In the genomic region with DNA sequence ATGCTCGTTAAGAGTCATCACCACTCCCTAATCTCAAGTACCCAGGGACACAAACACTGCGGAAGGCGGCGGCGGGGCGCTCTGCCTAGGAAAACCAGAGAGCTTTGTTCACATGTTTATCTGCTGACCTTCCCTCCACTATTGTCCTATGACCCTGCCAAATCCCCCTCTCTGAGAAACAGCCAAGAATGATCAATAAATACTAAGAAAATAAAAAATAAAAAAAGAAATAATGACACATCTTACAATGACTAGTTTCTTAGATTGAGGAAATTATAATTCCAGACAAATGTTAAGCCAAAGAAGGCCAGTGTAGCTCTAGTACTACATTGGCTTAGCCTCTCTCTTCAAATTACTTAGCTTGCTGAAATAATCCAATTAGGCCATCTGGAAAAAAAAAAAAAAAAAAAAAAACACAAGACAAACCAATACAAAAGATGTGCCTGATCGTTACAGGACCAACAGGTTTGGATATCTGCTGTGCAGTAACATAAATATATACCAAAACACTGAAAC, we compare ENCODE assay signal across 1 cellular context.
TF ChIP-seq lines count a peak whose summit lies in the region.

No MANE protein-coding gene starts in this region.

TF ChIP-seq in K562, 482 proteins besides CTCF, POLR2A, EP300 and RAD21 (continued from another document and continues in another):
- TF ChIP-seq, protein P1, sequence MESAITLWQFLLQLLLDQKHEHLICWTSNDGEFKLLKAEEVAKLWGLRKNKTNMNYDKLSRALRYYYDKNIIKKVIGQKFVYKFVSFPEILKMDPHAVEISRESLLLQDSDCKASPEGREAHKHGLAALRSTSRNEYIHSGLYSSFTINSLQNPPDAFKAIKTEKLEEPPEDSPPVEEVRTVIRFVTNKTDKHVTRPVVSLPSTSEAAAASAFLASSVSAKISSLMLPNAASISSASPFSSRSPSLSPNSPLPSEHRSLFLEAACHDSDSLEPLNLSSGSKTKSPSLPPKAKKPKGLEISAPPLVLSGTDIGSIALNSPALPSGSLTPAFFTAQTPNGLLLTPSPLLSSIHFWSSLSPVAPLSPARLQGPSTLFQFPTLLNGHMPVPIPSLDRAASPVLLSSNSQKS (CRISPR knock-in tag; IDR thresholded peaks at IDR 0.05): no peak
- TF ChIP-seq, protein P2, sequence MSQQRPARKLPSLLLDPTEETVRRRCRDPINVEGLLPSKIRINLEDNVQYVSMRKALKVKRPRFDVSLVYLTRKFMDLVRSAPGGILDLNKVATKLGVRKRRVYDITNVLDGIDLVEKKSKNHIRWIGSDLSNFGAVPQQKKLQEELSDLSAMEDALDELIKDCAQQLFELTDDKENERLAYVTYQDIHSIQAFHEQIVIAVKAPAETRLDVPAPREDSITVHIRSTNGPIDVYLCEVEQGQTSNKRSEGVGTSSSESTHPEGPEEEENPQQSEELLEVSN (IDR thresholded peaks at IDR 0.05; ENCODE audit: borderline replicate concordance in 1 of 2, extremely low read depth in 1 of 2, insufficient read depth in 1 of 2, insufficient read length in 1 of 2, low read depth in 1 of 2, low read length in 1 of 2, poor library complexity in 1 of 2, severe bottlenecking in 1 of 2): peak in 1 of 2 experiments; percentile 26
- TF ChIP-seq MIER1 (IDR thresholded peaks at IDR 0.05; ENCODE audit: low read depth) (peak; percentile 67), TRIM24 (IDR thresholded peaks at IDR 0.05) (peak; percentile 63 to 72; a peak in 2 of 4 replicates), NR2C1 (IDR thresholded peaks at IDR 0.05) (peak; percentile 76), NR2C1 (tag; IDR thresholded peaks at IDR 0.05) (peak; percentile 79), HLTF (IDR thresholded peaks at IDR 0.05) (no peak), SMARCE1 (IDR thresholded peaks at IDR 0.05) (peak; percentile 61), ZBTB7A (IDR thresholded peaks at IDR 0.05; ENCODE audit: borderline replicate concordance, control insufficient read depth, low read depth, low read length) (peak; percentile 30; the same call in 1 of the 2 replicates), ZNF766 (CRISPR knock-in tag; conservative IDR thresholded peaks at IDR 0.05) (0 out of 2 replicates have a peak, but pooled peaks have one; percentile 23), CBFA2T2 (conservative IDR thresholded peaks at IDR 0.05) (peak; percentile 87), ESRRA (IDR thresholded peaks at IDR 0.05; ENCODE audit: borderline replicate concordance, low read depth) (0 out of 2 replicates have a peak, but pooled peaks have one; percentile 18), ELF4 (CRISPR knock-in tag; IDR thresholded peaks at IDR 0.05) (peak; percentile 64; the same call in 1 of the 2 replicates), SMARCA4 (IDR thresholded peaks at IDR 0.05) (peak; percentile 67), NR2C2 (CRISPR knock-in tag; IDR thresholded peaks at IDR 0.05) (no peak), NR2C2 (tag; IDR thresholded peaks at IDR 0.05) (peak; percentile 34; the same call in 1 of the 2 replicates), TFAP4 (CRISPR knock-in tag; IDR thresholded peaks at IDR 0.05; ENCODE audit: borderline replicate concordance) (peak; percentile 60; the same call in 1 of the 2 replicates), TCF3 (CRISPR knock-in tag; IDR thresholded peaks at IDR 0.05) (peak; percentile 87), CBX1 (IDR thresholded peaks at IDR 0.05; ENCODE audit: low read depth) (no peak), HDGF (IDR thresholded peaks at IDR 0.05) (no peak), BRD9 (IDR thresholded peaks at IDR 0.05; ENCODE audit: low read depth, partially characterized antibody) (peak; percentile 36), ATF1 (CRISPR knock-in tag; IDR thresholded peaks at IDR 0.05) (no peak), ATF1 (tag; IDR thresholded peaks at IDR 0.05) (peak; percentile 26; the same call in 1 of the 2 replicates), RCOR1 (IDR thresholded peaks at IDR 0.05; ENCODE audit: borderline replicate concordance in 1 of 2, low read depth in 2 of 2, low read length in 2 of 2) (peak in 1 of 2 experiments; percentile 16; a peak in 1 of 4 replicates), HBP1 (CRISPR knock-in tag; IDR thresholded peaks at IDR 0.05) (0 out of 2 replicates have a peak, but pooled peaks have one; percentile 30), CXXC5 (CRISPR knock-in tag; IDR thresholded peaks at IDR 0.05) (peak; percentile 62), ASH1L (IDR thresholded peaks at IDR 0.05; ENCODE audit: borderline replicate concordance, low read depth, partially characterized antibody) (peak; percentile 27), THRB (CRISPR knock-in tag; conservative IDR thresholded peaks at IDR 0.05) (0 out of 2 replicates have a peak, but pooled peaks have one; percentile 25)
- TF ChIP-seq, protein P3, sequence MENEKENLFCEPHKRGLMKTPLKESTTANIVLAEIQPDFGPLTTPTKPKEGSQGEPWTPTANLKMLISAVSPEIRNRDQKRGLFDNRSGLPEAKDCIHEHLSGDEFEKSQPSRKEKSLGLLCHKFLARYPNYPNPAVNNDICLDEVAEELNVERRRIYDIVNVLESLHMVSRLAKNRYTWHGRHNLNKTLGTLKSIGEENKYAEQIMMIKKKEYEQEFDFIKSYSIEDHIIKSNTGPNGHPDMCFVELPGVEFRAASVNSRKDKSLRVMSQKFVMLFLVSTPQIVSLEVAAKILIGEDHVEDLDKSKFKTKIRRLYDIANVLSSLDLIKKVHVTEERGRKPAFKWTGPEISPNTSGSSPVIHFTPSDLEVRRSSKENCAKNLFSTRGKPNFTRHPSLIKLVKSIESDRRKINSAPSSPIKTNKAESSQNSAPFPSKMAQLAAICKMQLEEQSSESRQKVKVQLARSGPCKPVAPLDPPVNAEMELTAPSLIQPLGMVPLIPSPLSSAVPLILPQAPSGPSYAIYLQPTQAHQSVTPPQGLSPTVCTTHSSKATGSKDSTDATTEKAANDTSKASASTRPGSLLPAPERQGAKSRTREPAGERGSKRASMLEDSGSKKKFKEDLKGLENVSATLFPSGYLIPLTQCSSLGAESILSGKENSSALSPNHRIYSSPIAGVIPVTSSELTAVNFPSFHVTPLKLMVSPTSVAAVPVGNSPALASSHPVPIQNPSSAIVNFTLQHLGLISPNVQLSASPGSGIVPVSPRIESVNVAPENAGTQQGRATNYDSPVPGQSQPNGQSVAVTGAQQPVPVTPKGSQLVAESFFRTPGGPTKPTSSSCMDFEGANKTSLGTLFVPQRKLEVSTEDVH (IDR thresholded peaks at IDR 0.05; ENCODE audit: low read depth, partially characterized antibody): peak; percentile 34
- TF ChIP-seq, protein P4, sequence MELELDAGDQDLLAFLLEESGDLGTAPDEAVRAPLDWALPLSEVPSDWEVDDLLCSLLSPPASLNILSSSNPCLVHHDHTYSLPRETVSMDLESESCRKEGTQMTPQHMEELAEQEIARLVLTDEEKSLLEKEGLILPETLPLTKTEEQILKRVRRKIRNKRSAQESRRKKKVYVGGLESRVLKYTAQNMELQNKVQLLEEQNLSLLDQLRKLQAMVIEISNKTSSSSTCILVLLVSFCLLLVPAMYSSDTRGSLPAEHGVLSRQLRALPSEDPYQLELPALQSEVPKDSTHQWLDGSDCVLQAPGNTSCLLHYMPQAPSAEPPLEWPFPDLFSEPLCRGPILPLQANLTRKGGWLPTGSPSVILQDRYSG (tag; conservative IDR thresholded peaks at IDR 0.05; ENCODE audit: low read depth): 0 out of 2 replicates have a peak, but pooled peaks have one; percentile 60
- TF ChIP-seq, protein P5, sequence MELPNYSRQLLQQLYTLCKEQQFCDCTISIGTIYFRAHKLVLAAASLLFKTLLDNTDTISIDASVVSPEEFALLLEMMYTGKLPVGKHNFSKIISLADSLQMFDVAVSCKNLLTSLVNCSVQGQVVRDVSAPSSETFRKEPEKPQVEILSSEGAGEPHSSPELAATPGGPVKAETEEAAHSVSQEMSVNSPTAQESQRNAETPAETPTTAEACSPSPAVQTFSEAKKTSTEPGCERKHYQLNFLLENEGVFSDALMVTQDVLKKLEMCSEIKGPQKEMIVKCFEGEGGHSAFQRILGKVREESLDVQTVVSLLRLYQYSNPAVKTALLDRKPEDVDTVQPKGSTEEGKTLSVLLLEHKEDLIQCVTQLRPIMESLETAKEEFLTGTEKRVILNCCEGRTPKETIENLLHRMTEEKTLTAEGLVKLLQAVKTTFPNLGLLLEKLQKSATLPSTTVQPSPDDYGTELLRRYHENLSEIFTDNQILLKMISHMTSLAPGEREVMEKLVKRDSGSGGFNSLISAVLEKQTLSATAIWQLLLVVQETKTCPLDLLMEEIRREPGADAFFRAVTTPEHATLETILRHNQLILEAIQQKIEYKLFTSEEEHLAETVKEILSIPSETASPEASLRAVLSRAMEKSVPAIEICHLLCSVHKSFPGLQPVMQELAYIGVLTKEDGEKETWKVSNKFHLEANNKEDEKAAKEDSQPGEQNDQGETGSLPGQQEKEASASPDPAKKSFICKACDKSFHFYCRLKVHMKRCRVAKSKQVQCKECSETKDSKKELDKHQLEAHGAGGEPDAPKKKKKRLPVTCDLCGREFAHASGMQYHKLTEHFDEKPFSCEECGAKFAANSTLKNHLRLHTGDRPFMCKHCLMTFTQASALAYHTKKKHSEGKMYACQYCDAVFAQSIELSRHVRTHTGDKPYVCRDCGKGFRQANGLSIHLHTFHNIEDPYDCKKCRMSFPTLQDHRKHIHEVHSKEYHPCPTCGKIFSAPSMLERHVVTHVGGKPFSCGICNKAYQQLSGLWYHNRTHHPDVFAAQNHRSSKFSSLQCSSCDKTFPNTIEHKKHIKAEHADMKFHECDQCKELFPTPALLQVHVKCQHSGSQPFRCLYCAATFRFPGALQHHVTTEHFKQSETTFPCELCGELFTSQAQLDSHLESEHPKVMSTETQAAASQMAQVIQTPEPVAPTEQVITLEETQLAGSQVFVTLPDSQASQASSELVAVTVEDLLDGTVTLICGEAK (IDR thresholded peaks at IDR 0.05): 0 out of 2 replicates have a peak, but pooled peaks have one; percentile 39
- TF ChIP-seq, protein P5 (CRISPR knock-in tag; IDR thresholded peaks at IDR 0.05): no peak
- TF ChIP-seq, protein P6, sequence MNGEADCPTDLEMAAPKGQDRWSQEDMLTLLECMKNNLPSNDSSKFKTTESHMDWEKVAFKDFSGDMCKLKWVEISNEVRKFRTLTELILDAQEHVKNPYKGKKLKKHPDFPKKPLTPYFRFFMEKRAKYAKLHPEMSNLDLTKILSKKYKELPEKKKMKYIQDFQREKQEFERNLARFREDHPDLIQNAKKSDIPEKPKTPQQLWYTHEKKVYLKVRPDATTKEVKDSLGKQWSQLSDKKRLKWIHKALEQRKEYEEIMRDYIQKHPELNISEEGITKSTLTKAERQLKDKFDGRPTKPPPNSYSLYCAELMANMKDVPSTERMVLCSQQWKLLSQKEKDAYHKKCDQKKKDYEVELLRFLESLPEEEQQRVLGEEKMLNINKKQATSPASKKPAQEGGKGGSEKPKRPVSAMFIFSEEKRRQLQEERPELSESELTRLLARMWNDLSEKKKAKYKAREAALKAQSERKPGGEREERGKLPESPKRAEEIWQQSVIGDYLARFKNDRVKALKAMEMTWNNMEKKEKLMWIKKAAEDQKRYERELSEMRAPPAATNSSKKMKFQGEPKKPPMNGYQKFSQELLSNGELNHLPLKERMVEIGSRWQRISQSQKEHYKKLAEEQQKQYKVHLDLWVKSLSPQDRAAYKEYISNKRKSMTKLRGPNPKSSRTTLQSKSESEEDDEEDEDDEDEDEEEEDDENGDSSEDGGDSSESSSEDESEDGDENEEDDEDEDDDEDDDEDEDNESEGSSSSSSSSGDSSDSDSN (IDR thresholded peaks at IDR 0.05; ENCODE audit: borderline replicate concordance in 1 of 2, low read depth in 2 of 2, low read length in 2 of 2): no peak
